Comparison of ENCODE assay signal across 1 cellular context in the genomic region with DNA sequence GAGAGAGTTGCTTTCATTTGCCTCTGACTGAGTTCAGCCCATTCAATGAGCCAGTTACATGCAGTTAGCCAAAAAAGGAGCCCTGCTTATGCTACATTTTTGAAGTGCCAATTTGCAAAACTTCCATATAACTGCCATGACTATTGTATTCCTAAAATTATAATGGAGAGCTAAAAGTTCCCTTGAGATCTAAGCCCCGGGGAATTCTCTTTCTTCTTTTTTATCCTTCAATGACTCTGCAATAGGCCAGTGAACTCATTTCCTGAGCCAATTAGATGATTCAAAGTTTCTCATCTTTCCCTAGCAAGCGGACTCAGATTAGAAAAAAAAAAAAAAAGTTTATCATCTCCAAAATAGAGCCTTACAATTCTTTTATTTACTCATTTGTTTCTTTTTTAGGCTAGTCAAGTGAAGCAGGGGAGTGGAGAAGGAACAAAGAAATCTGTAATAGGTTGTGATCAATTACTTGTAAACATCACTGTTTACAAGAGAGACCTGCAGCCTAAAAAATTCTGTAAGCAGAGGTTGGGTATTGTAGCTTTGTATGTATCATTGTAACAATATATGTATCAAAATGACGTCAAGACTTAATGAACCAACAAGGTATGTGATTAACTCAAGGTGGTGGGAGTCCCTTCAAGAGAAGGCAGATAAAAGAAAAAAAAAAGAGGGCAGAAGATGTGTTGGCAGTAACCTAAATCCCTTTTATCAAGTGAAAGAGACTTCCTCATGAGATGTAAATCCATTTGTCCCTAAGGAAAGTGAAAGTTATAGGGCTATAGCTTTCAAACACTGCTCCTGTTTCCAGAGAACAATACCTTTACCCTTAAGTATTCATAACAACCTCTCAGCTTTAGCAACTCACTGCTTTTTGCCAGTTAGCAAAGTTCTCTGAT.
TF ChIP-seq lines count a peak whose summit lies in the region.

No MANE protein-coding gene starts in this region.

TF ChIP-seq in H1, 55 proteins besides CTCF, POLR2A, EP300 and RAD21:
- no peak for TF ChIP-seq NANOG (IDR thresholded peaks at IDR 0.05; ENCODE audit: insufficient read depth, low read depth, low read length, poor library complexity, severe bottlenecking)
- TF ChIP-seq SIN3A (conservative IDR thresholded peaks at IDR 0.05 in 1 of 2, IDR thresholded peaks at IDR 0.05 in 1 of 2; ENCODE audit: low read depth in 1 of 2, low read length in 2 of 2): no peak
- TF ChIP-seq RFX5 (IDR thresholded peaks at IDR 0.05; ENCODE audit: borderline replicate concordance, low read depth, low read length): no peak
- no peak for TF ChIP-seq RXRA (IDR thresholded peaks at IDR 0.05; ENCODE audit: insufficient read depth, low read depth, low read length)
- TF ChIP-seq E2F6 (IDR thresholded peaks at IDR 0.05): no peak
- no peak for TF ChIP-seq TBP (IDR thresholded peaks at IDR 0.05; ENCODE audit: low read depth, low read length)
- TF ChIP-seq MAFK (IDR thresholded peaks at IDR 0.05; ENCODE audit: low read depth, low read length): no peak
- TF ChIP-seq TEAD4 (IDR thresholded peaks at IDR 0.05; ENCODE audit: low read depth, low read length): no peak
- TF ChIP-seq CHD7 (IDR thresholded peaks at IDR 0.05; ENCODE audit: insufficient replicate concordance, low read length): no peak
